In genomic region chr1:167489581-167490340, GRCh38 we compare ENCODE assay signal across 14 cellular contexts. TPM values are rescaled to one million over a fixed set of nuclear protein-coding genes. Genes with fewer than 3 reads are reported as not detected.
DNase-seq lines count a peak whose midpoint lies in the region; ATAC-seq and TF ChIP-seq lines count a peak whose summit lies in the region.
"Had no signal": no experiment of that assay in that cellular context is flagged by ENCODE, and none has a peak within 500 bp of the region (broad histone marks: within the 10 kb centered on the region; RNA-seq: fewer than 3 reads in every experiment).

No MANE protein-coding gene starts in this region.

- H3K27ac ChIP-seq in smooth muscle cell (ENCODE audit: low read depth), result no peak overlapping the region
- H3K27ac ChIP-seq in upper lobe of left lung, result no peak overlapping the region
- H3K27ac ChIP-seq in ovary, result no peak overlapping the region
- H3K27ac ChIP-seq: BLaER1 treated with 17β-estradiol and CSF1 and Interleukin-3, amounts not matched to agents 10 nM and 100 nM; parathyroid adenoma; SK-N-MC had no signal

- H3K27me3 ChIP-seq in smooth muscle cell (ENCODE audit: low read depth) (no peaks in the 10 kb centered on the region), upper lobe of left lung (no peaks in the 10 kb centered on the region), ovary (no peaks in the 10 kb centered on the region)
- H3K27me3 ChIP-seq: BLaER1 treated with 17β-estradiol and CSF1 and Interleukin-3, amounts not matched to agents 10 nM and 100 nM had no signal

- peak; percentile 52 to 69 for ATAC-seq in activated naive CD4-positive, alpha-beta T cell treated with anti-CD3 and anti-CD28 coated beads, Interleukin-2, amount 50 U/mL, for 72 hours
- peak; percentile 51 to 67 for ATAC-seq in naive thymus-derived CD8-positive, alpha-beta T cell
- ATAC-seq in upper lobe of left lung (ENCODE audit: low FRiP score in 2 of 2), result no peak

- peak overlapping the region; percentile 81 for H3K27ac Mint-ChIP-seq in T-helper 2 cell treated with Interferon-gamma antibody and Interleukin-4, amounts not matched to agents 5 μg/mL and 100 μg/mL, for 36 hours
- H3K27ac Mint-ChIP-seq in activated naive CD4-positive, alpha-beta T cell treated with anti-CD3 and anti-CD28 coated beads, Interleukin-2, amount 50 U/mL, for 72 hours, result peak overlapping the region; percentile 95 to 98
- H3K27ac Mint-ChIP-seq in naive thymus-derived CD8-positive, alpha-beta T cell, result peak overlapping the region; percentile 86 to 97 (median 95)

- H3F3A ChIP-seq in smooth muscle cell (ENCODE audit: low read depth), result no peaks in the 10 kb centered on the region

- POLR2A ChIA-PET in naive thymus-derived CD8-positive, alpha-beta T cell (lab: Charles Lee), result interaction anchor here (0.7 to 11.4 kb wide), 7 partner anchors 10 to 42 kb away, joined by 3 to 89 read pairs (median 5); partner anchors contain the start of gene CD247

- H3K4me3 ChIP-seq in smooth muscle cell, result no peak overlapping the region
- no peak overlapping the region for H3K4me3 ChIP-seq in upper lobe of left lung
- H3K4me3 ChIP-seq in ovary, result no peak overlapping the region
- H3K4me3 ChIP-seq: BLaER1 treated with 17β-estradiol and CSF1 and Interleukin-3, amounts not matched to agents 10 nM and 100 nM; SK-N-MC had no signal

- H3K36me3 Mint-ChIP-seq in T-helper 2 cell treated with Interferon-gamma antibody and Interleukin-4, amounts not matched to agents 5 μg/mL and 100 μg/mL, for 36 hours (ENCODE audit: low read depth), result peaks cover 57% of the 10 kb centered on the region
- peaks cover 18 to 42% of the 10 kb centered on the region in 2 donors for H3K36me3 Mint-ChIP-seq in activated naive CD4-positive, alpha-beta T cell treated with anti-CD3 and anti-CD28 coated beads, Interleukin-2, amount 50 U/mL, for 72 hours
- peaks cover 0 to 55% (median 2%) of the 10 kb centered on the region in 3 donors for H3K36me3 Mint-ChIP-seq in naive thymus-derived CD8-positive, alpha-beta T cell

- DNase-seq in ELF-1 (ENCODE audit: low read depth, low spot score) (peak; percentile 80), amniotic stem cell (lab: John Stamatoyannopoulos, UW) (no peak), smooth muscle cell (lab: John Stamatoyannopoulos, UW; ENCODE audit: unreplicated experiment) (no peak), upper lobe of left lung (no peak), ovary (no peak)
- DNase-seq in T-helper 2 cell treated with Interferon-gamma antibody and Interleukin-4, amounts not matched to agents 5 μg/mL and 100 μg/mL, for 36 hours (ENCODE audit: low spot score), result peak; percentile 49
- peak; percentile 55 to 85 for DNase-seq in activated naive CD4-positive, alpha-beta T cell treated with anti-CD3 and anti-CD28 coated beads, Interleukin-2, amount 50 U/mL, for 72 hours (ENCODE audit: low spot score in 2 of 2)
- DNase-seq in naive thymus-derived CD8-positive, alpha-beta T cell, result peak; percentile 27 to 78 (median 66)
- DNase-seq: NCI-H446 treated with DMSO at 0.1 percent for 48 hours had no signal

- H3K9me3 Mint-ChIP-seq in T-helper 2 cell treated with Interferon-gamma antibody and Interleukin-4, amounts not matched to agents 5 μg/mL and 100 μg/mL, for 36 hours, result no peaks in the 10 kb centered on the region
- no peaks in the 10 kb centered on the region for H3K9me3 Mint-ChIP-seq in activated naive CD4-positive, alpha-beta T cell treated with anti-CD3 and anti-CD28 coated beads, Interleukin-2, amount 50 U/mL, for 72 hours
- H3K9me3 Mint-ChIP-seq in naive thymus-derived CD8-positive, alpha-beta T cell, result peaks cover 0 to 3% (median 0%) of the 10 kb centered on the region in 9 donors

- TF ChIP-seq EP300 in upper lobe of left lung (IDR thresholded peaks at IDR 0.05), result no peak
- no peak for TF ChIP-seq EP300 in ovary (IDR thresholded peaks at IDR 0.05)

- H3K9ac ChIP-seq in smooth muscle cell (ENCODE audit: low read depth), result no peak overlapping the region
- H3K9ac ChIP-seq: BLaER1 treated with 17β-estradiol and CSF1 and Interleukin-3, amounts not matched to agents 10 nM and 100 nM; parathyroid adenoma had no signal

- H3K79me2 ChIP-seq in smooth muscle cell (ENCODE audit: low read depth), result no peaks in the 10 kb centered on the region
- H3K79me2 ChIP-seq: parathyroid adenoma had no signal

- no peaks in the 10 kb centered on the region for H3K9me3 ChIP-seq in smooth muscle cell (replicated peaks; ENCODE audit: low read depth)
- H3K9me3 ChIP-seq in upper lobe of left lung, result no peaks in the 10 kb centered on the region
- no peaks in the 10 kb centered on the region for H3K9me3 ChIP-seq in ovary
- H3K9me3 ChIP-seq: BLaER1 treated with 17β-estradiol and CSF1 and Interleukin-3, amounts not matched to agents 10 nM and 100 nM had no signal

- intact Hi-C loops in ovary (cut with DNase I), result no loop called here

- H3K27me3 Mint-ChIP-seq in T-helper 2 cell treated with Interferon-gamma antibody and Interleukin-4, amounts not matched to agents 5 μg/mL and 100 μg/mL, for 36 hours (ENCODE audit: low read depth), result no peaks in the 10 kb centered on the region
- H3K27me3 Mint-ChIP-seq in naive thymus-derived CD8-positive, alpha-beta T cell, result peaks cover 0 to 3% (median 0%) of the 10 kb centered on the region in 5 donors

- 63% methylated on average over 20 of the region's 20 CpGs for WGBS in smooth muscle cell (ENCODE audit: low lambda C conversion rate)
- WGBS in upper lobe of left lung, 2 donors, result 85 to 87% methylated on average over 20 of the region's 20 CpGs
- 84 to 86% (median 85%) methylated on average over 20 of the region's 20 CpGs for WGBS in ovary, 3 donors

- H3K36me3 ChIP-seq in smooth muscle cell (ENCODE audit: low read depth) (no peaks in the 10 kb centered on the region), upper lobe of left lung (no peaks in the 10 kb centered on the region), ovary (no peaks in the 10 kb centered on the region)
- H3K36me3 ChIP-seq: BLaER1 treated with 17β-estradiol and CSF1 and Interleukin-3, amounts not matched to agents 10 nM and 100 nM had no signal

- TF ChIP-seq CTCF in smooth muscle cell (IDR thresholded peaks at IDR 0.05; ENCODE audit: borderline replicate concordance, insufficient read depth, poor library complexity, severe bottlenecking) (no peak), upper lobe of left lung (IDR thresholded peaks at IDR 0.05) (no peak), ovary (IDR thresholded peaks at IDR 0.05) (no peak)

- H3K4me1 ChIP-seq in smooth muscle cell (ENCODE audit: low read depth), result peaks cover 35% of the 10 kb centered on the region
- peaks cover 0 to 8% (median 3%) of the 10 kb centered on the region in 4 donors for H3K4me1 ChIP-seq in upper lobe of left lung
- H3K4me1 ChIP-seq in ovary (ENCODE audit: insufficient read depth), result no peaks in the 10 kb centered on the region
- H3K4me1 ChIP-seq: BLaER1 treated with 17β-estradiol and CSF1 and Interleukin-3, amounts not matched to agents 10 nM and 100 nM; parathyroid adenoma had no signal

- peak overlapping the region; percentile 58 for H3K4me3 Mint-ChIP-seq in T-helper 2 cell treated with Interferon-gamma antibody and Interleukin-4, amounts not matched to agents 5 μg/mL and 100 μg/mL, for 36 hours
- peak overlapping the region; percentile 58 to 88 (median 78) for H3K4me3 Mint-ChIP-seq in naive thymus-derived CD8-positive, alpha-beta T cell

- no peak for TF ChIP-seq POLR2A in upper lobe of left lung (IDR thresholded peaks at IDR 0.05)
- no peak for TF ChIP-seq POLR2A in ovary (IDR thresholded peaks at IDR 0.05)

- peaks cover 68% of the 10 kb centered on the region for H3K4me1 Mint-ChIP-seq in T-helper 2 cell treated with Interferon-gamma antibody and Interleukin-4, amounts not matched to agents 5 μg/mL and 100 μg/mL, for 36 hours (ENCODE audit: low read depth)
- H3K4me1 Mint-ChIP-seq in naive thymus-derived CD8-positive, alpha-beta T cell, result peaks cover 47 to 97% (median 97%) of the 10 kb centered on the region in 4 donors

- no peak overlapping the region for H2AFZ ChIP-seq in smooth muscle cell (ENCODE audit: low read depth)
- H2AFZ ChIP-seq: parathyroid adenoma had no signal

- no peak overlapping the region for H3K4me2 ChIP-seq in smooth muscle cell
- H3K4me2 ChIP-seq: BLaER1 treated with 17β-estradiol and CSF1 and Interleukin-3, amounts not matched to agents 10 nM and 100 nM had no signal

- H4K20me1 ChIP-seq in smooth muscle cell (ENCODE audit: low read depth), result no peaks in the 10 kb centered on the region
- H4K20me1 ChIP-seq: BLaER1 treated with 17β-estradiol and CSF1 and Interleukin-3, amounts not matched to agents 10 nM and 100 nM had no signal

RNA-seq across cellular contexts. Expression of gene CD247, which starts 28.6 kb away (rescaled TPM):
- total RNA-seq in activated naive CD4-positive, alpha-beta T cell treated with anti-CD3 and anti-CD28 coated beads, Interleukin-2, amount 50 U/mL, for 72 hours, result 100 to 1,000 TPM; 118 to 158 TPM
- 100 to 1,000 TPM; 300 to 308 TPM for total RNA-seq in naive thymus-derived CD8-positive, alpha-beta T cell
- 100 to 1,000 TPM; 244 to 325 (median 310) TPM for polyA plus RNA-seq in naive thymus-derived CD8-positive, alpha-beta T cell
- total RNA-seq in smooth muscle cell, result 0.13 TPM in 1 of 2 replicates, not detected in the other
- polyA plus RNA-seq in smooth muscle cell, result not detected in 2 replicates
- 10 to 100 TPM in 1 of 6 donors, 1 to 10 TPM in 5; 5.0 to 14.7 (median 8.7) TPM for total RNA-seq in upper lobe of left lung
- 1 to 10 TPM in 2 of 7 donors, under 1 TPM in 5; 0.32 to 1.6 (median 0.43) TPM for total RNA-seq in ovary
- 1 to 10 TPM in 1 of 2 donors, under 1 TPM in 1; 0.64 to 3.3 TPM for polyA plus RNA-seq in ovary
- total RNA-seq: endothelial cell of umbilical vein, kidney epithelial cell had no signal
- polyA plus RNA-seq: endothelial cell of umbilical vein had no signal

Comparison
In these comparisons a context has a peak if more than half of its experiments do, and no peak if none do; other contexts are left out.
1. DNase-seq: peak in ELF-1 (single experiment), T-helper 2 cell treated with Interferon-gamma antibody and Interleukin-4, amounts not matched to agents 5 μg/mL and 100 μg/mL, for 36 hours (single experiment), activated naive CD4-positive, alpha-beta T cell treated with anti-CD3 and anti-CD28 coated beads, Interleukin-2, amount 50 U/mL, for 72 hours (2 of 2) and naive thymus-derived CD8-positive, alpha-beta T cell (10 of 10); none in amniotic stem cell (single experiment), smooth muscle cell (single experiment), upper lobe of left lung (0 of 2) and ovary (0 of 5).
2. ATAC-seq: peak in activated naive CD4-positive, alpha-beta T cell treated with anti-CD3 and anti-CD28 coated beads, Interleukin-2, amount 50 U/mL, for 72 hours (2 of 2) and naive thymus-derived CD8-positive, alpha-beta T cell (2 of 2); none in upper lobe of left lung (0 of 2).
3. RNA of gene CD247, which starts 28.6 kb away (total RNA-seq): 300 to 308 TPM in naive thymus-derived CD8-positive, alpha-beta T cell and 118 to 158 TPM in activated naive CD4-positive, alpha-beta T cell treated with anti-CD3 and anti-CD28 coated beads, Interleukin-2, amount 50 U/mL, for 72 hours; 5.0 to 14.7 TPM in upper lobe of left lung, 0.32 to 1.6 TPM in ovary and 0.13 TPM in smooth muscle cell; every median in the first group is over 4 times any median in the second.
4. Peak in every context shown above with its lines, with median percentiles within 50 percentile points of each other: H3K27ac Mint-ChIP-seq.